ENCODE assay signal across 1 cellular context in the genomic region with DNA sequence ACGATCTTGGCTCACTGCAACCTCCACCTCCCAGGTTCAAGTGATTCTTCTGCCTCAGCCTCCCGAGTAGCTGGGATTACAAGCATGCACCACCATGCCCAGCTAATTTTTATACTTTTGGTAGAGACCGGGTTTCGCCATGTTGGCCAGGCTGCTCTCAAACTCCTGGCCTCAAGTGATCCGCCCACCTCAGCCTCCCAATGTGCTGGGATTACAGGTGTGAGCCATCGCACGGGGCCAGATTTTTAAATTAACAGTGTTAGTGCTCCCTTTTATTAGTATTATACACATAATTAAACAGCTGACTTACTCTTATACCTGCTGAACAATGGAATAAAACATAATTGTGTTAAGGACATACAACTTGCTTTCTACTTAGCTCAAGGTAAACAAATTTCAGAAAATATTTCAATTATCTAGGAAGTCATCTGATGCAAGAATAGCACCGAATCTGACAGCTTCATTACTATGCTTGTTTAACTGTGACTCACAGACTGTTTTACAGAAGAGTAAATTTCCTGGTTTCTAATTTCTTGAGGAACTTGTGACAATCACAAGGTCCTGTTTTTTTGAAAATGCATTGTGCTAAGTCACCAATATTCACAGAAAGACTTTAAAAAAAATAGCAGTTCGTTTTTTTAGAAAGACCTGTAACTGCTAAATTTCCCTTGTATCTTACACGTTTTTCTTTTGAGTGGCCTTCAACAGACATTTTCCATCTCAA.
TF ChIP-seq lines count a peak whose summit lies in the region.

No MANE protein-coding gene starts in this region.

TF ChIP-seq in HEK293, 187 proteins besides CTCF, POLR2A, EP300 and RAD21 (continued from another document):
- TF ChIP-seq, protein P1, sequence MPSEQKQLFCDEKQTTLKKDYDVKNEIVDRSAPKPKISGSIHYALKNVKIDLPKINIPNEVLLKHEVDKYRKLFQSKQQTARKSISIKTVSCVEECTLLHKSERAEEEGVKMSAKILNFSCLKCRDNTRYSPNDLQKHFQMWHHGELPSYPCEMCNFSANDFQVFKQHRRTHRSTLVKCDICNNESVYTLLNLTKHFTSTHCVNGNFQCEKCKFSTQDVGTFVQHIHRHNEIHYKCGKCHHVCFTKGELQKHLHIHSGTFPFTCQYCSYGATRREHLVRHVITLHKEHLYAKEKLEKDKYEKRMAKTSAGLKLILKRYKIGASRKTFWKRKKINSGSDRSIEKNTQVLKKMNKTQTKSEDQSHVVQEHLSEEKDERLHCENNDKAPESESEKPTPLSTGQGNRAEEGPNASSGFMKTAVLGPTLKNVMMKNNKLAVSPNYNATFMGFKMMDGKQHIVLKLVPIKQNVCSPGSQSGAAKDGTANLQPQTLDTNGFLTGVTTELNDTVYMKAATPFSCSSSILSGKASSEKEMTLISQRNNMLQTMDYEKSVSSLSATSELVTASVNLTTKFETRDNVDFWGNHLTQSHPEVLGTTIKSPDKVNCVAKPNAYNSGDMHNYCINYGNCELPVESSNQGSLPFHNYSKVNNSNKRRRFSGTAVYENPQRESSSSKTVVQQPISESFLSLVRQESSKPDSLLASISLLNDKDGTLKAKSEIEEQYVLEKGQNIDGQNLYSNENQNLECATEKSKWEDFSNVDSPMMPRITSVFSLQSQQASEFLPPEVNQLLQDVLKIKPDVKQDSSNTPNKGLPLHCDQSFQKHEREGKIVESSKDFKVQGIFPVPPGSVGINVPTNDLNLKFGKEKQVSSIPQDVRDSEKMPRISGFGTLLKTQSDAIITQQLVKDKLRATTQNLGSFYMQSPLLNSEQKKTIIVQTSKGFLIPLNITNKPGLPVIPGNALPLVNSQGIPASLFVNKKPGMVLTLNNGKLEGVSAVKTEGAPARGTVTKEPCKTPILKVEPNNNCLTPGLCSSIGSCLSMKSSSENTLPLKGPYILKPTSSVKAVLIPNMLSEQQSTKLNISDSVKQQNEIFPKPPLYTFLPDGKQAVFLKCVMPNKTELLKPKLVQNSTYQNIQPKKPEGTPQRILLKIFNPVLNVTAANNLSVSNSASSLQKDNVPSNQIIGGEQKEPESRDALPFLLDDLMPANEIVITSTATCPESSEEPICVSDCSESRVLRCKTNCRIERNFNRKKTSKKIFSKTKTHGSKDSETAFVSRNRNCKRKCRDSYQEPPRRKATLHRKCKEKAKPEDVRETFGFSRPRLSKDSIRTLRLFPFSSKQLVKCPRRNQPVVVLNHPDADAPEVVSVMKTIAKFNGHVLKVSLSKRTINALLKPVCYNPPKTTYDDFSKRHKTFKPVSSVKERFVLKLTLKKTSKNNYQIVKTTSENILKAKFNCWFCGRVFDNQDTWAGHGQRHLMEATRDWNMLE (tag by site-specific recombination; conservative IDR thresholded peaks at IDR 0.05; ENCODE audit: low read depth): 0 out of 2 replicates have a peak, but pooled peaks have one; percentile 30
- TF ChIP-seq, protein P2, sequence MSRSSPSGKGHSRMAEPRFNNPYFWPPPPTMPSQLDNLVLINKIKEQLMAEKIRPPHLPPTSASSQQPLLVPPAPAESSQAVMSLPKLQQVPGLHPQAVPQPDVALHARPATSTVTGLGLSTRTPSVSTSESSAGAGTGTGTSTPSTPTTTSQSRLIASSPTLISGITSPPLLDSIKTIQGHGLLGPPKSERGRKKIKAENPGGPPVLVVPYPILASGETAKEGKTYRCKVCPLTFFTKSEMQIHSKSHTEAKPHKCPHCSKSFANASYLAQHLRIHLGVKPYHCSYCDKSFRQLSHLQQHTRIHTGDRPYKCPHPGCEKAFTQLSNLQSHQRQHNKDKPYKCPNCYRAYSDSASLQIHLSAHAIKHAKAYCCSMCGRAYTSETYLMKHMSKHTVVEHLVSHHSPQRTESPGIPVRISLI (tag by site-specific recombination; IDR thresholded peaks at IDR 0.05): 0 out of 2 replicates have a peak, but pooled peaks have one; percentile 42
- no peak for TF ChIP-seq ZNF510 (tag by site-specific recombination; IDR thresholded peaks at IDR 0.05; ENCODE audit: insufficient replicate concordance)
- TF ChIP-seq, protein P3, sequence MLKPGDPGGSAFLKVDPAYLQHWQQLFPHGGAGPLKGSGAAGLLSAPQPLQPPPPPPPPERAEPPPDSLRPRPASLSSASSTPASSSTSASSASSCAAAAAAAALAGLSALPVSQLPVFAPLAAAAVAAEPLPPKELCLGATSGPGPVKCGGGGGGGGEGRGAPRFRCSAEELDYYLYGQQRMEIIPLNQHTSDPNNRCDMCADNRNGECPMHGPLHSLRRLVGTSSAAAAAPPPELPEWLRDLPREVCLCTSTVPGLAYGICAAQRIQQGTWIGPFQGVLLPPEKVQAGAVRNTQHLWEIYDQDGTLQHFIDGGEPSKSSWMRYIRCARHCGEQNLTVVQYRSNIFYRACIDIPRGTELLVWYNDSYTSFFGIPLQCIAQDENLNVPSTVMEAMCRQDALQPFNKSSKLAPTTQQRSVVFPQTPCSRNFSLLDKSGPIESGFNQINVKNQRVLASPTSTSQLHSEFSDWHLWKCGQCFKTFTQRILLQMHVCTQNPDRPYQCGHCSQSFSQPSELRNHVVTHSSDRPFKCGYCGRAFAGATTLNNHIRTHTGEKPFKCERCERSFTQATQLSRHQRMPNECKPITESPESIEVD (tag by site-specific recombination; IDR thresholded peaks at IDR 0.05): peak; percentile 90
